24 cellular contexts compared by ENCODE assay signal in the genomic region with DNA sequence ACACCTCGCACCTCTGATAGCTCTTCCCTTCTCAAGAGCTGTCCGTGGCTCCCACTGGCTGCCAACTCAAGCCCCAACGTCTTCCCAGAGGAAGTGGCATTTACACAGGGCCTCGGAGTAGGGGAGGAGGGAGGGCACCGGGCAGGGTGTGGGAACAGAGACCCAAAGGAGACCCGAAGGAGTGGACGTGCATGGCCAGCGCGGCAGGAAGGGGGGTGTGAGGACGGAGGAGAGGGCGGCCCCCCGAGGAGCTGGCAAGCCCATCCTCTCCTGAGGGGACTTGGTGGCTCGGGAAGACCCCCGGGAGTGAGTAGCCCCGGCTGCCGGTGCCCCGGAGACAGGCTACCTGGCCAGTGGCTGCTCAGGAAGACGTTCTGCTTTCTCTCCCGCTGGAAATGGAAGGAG.
DNase-seq lines count a peak whose midpoint lies in the region; ATAC-seq lines count a peak whose summit lies in the region.
"Had no signal": no experiment of that assay in that cellular context is flagged by ENCODE, and none has a peak within 500 bp of the region (broad histone marks: within the 10 kb centered on the region; RNA-seq: fewer than 3 reads in every experiment).

No MANE protein-coding gene starts in this region.

- CTCF ChIA-PET in activated CD4-positive, alpha-beta memory T cell treated with anti-CD3 and anti-CD28 coated beads for 36 hours (lab: Charles Lee) = no interaction called here
- CTCF ChIA-PET in activated CD4-positive, alpha-beta memory T cell treated with anti-CD3 and anti-CD28 coated beads, Interleukin-2, amount 10 ng/mL, durations not matched to agents 7 days and 5 days (lab: Charles Lee) = no interaction called here

- H3K4me1 Mint-ChIP-seq in activated CD4-positive, alpha-beta memory T cell treated with anti-CD3 and anti-CD28 coated beads for 36 hours (ENCODE audit: low read depth) = peaks cover 9% of the 10 kb centered on the region
- H3K4me1 Mint-ChIP-seq in activated CD4-positive, alpha-beta memory T cell treated with anti-CD3 and anti-CD28 coated beads, Interleukin-2, amount 10 ng/mL, durations not matched to agents 7 days and 5 days = peaks cover 6% of the 10 kb centered on the region
- H3K4me1 Mint-ChIP-seq: activated T-helper 17 cell treated with anti-CD3 and anti-CD28 coated beads, Interleukin-2, amount 50 U/mL, for 72 hours had no signal

- WGBS in aorta, 2 donors = 76 to 83% methylated on average over 17 to 19 of the region's 19 CpGs

- H3K9me3 Mint-ChIP-seq in activated CD4-positive, alpha-beta memory T cell treated with anti-CD3 and anti-CD28 coated beads for 36 hours = no peaks in the 10 kb centered on the region
- H3K9me3 Mint-ChIP-seq in activated CD4-positive, alpha-beta memory T cell treated with anti-CD3 and anti-CD28 coated beads, Interleukin-2, amount 10 ng/mL, durations not matched to agents 7 days and 5 days = no peaks in the 10 kb centered on the region
- H3K9me3 Mint-ChIP-seq: activated T-helper 17 cell treated with anti-CD3 and anti-CD28 coated beads, Interleukin-2, amount 50 U/mL, for 72 hours had no signal

- no peak overlapping the region for H3K4me3 ChIP-seq in aorta (ENCODE audit: low read length in 2 of 2)
- H3K4me3 ChIP-seq: PC-9, SJCRH30, upper lobe of right lung had no signal

- POLR2A ChIA-PET in activated CD4-positive, alpha-beta memory T cell treated with anti-CD3 and anti-CD28 coated beads for 36 hours (lab: Charles Lee) = no interaction called here
- POLR2A ChIA-PET in activated CD4-positive, alpha-beta memory T cell treated with anti-CD3 and anti-CD28 coated beads, Interleukin-2, amount 10 ng/mL, durations not matched to agents 7 days and 5 days (lab: Charles Lee) = no interaction called here

- H3K4me1 ChIP-seq in aorta (ENCODE audit: control insufficient read depth in 1 of 2, insufficient read depth in 2 of 2, low read length in 2 of 2) = no peaks in the 10 kb centered on the region
- H3K4me1 ChIP-seq: SJCRH30 had no signal

- no peaks in the 10 kb centered on the region for H3K36me3 Mint-ChIP-seq in activated CD4-positive, alpha-beta memory T cell treated with anti-CD3 and anti-CD28 coated beads for 36 hours
- H3K36me3 Mint-ChIP-seq in activated CD4-positive, alpha-beta memory T cell treated with anti-CD3 and anti-CD28 coated beads, Interleukin-2, amount 10 ng/mL, durations not matched to agents 7 days and 5 days (ENCODE audit: low read depth) = no peaks in the 10 kb centered on the region
- H3K36me3 Mint-ChIP-seq: naive B cell had no signal

- no peaks in the 10 kb centered on the region for H3K36me3 ChIP-seq in aorta (ENCODE audit: control insufficient read depth in 1 of 2, insufficient read depth in 2 of 2, low read length in 1 of 2)
- H3K36me3 ChIP-seq: SJCRH30, upper lobe of right lung had no signal

- peak; percentile 7 for DNase-seq in activated CD4-positive, alpha-beta memory T cell treated with anti-CD3 and anti-CD28 coated beads for 36 hours
- no peak for DNase-seq in activated CD4-positive, alpha-beta memory T cell treated with anti-CD3 and anti-CD28 coated beads, Interleukin-2, amount 10 ng/mL, durations not matched to agents 7 days and 5 days
- DNase-seq in stimulated activated CD4-positive, alpha-beta T cell treated with anti-CD3 and anti-CD28 coated beads, Interleukin-15, amount 100 ng/mL, for 24 hours = peak; percentile 1
- DNase-seq in stimulated activated CD4-positive, alpha-beta T cell treated with anti-CD3 and anti-CD28 coated beads, Interleukin-4, amount 100 ng/mL, for 24 hours = no peak
- DNase-seq in mesenteric fat pad (ENCODE audit: low spot score) (peak; percentile 88), aorta (peak; percentile 33 to 65), NCI-H69 (lab: John Stamatoyannopoulos, UW) (no peak), DMS79 (lab: John Stamatoyannopoulos, UW) (no peak)
- DNase-seq: activated CD4-positive, alpha-beta T cell treated with anti-CD3 and anti-CD28 coated beads for 1 hour; COR-L47; mesendoderm; naive B cell; NCI-H1694; NCI-H2171; NCI-H524; NK-92 treated with Interleukin-12 subunit alpha and Interleukin-12 subunit beta, amount 100 ng/mL, for 24 hours; nucleus accumbens; PC-9; retina; SJCRH30 had no signal

- no peak overlapping the region for H3K4me3 Mint-ChIP-seq in activated CD4-positive, alpha-beta memory T cell treated with anti-CD3 and anti-CD28 coated beads for 36 hours
- H3K4me3 Mint-ChIP-seq in activated CD4-positive, alpha-beta memory T cell treated with anti-CD3 and anti-CD28 coated beads, Interleukin-2, amount 10 ng/mL, durations not matched to agents 7 days and 5 days = no peak overlapping the region
- H3K4me3 Mint-ChIP-seq: activated T-helper 17 cell treated with anti-CD3 and anti-CD28 coated beads, Interleukin-2, amount 50 U/mL, for 72 hours; B cell; naive B cell had no signal

- ATAC-seq in aorta (ENCODE audit: low FRiP score) = no peak
- ATAC-seq: activated T-helper 17 cell treated with anti-CD3 and anti-CD28 coated beads, Interleukin-2, amount 50 U/mL, for 72 hours; upper lobe of right lung had no signal

- H3K27me3 Mint-ChIP-seq in activated CD4-positive, alpha-beta memory T cell treated with anti-CD3 and anti-CD28 coated beads for 36 hours = no peaks in the 10 kb centered on the region
- no peaks in the 10 kb centered on the region for H3K27me3 Mint-ChIP-seq in activated CD4-positive, alpha-beta memory T cell treated with anti-CD3 and anti-CD28 coated beads, Interleukin-2, amount 10 ng/mL, durations not matched to agents 7 days and 5 days
- H3K27me3 Mint-ChIP-seq: activated T-helper 17 cell treated with anti-CD3 and anti-CD28 coated beads, Interleukin-2, amount 50 U/mL, for 72 hours; naive B cell had no signal

- intact Hi-C loops in activated CD4-positive, alpha-beta memory T cell treated with anti-CD3 and anti-CD28 coated beads for 36 hours (cut with micrococcal nuclease) = no loop called here
- intact Hi-C loops in aorta (cut with DNase I) = no loop called here

- no peaks in the 10 kb centered on the region for H3K9me3 ChIP-seq in aorta (ENCODE audit: control insufficient read depth, low read length)
- H3K9me3 ChIP-seq: SJCRH30, upper lobe of right lung had no signal

- no peak overlapping the region for H3K27ac ChIP-seq in aorta (ENCODE audit: low read depth in 1 of 2, low read length in 2 of 2)
- H3K27ac ChIP-seq: KMS-11, PC-9, SJCRH30, upper lobe of right lung had no signal

- no peak overlapping the region for H3K27ac Mint-ChIP-seq in activated CD4-positive, alpha-beta memory T cell treated with anti-CD3 and anti-CD28 coated beads for 36 hours
- H3K27ac Mint-ChIP-seq in activated CD4-positive, alpha-beta memory T cell treated with anti-CD3 and anti-CD28 coated beads, Interleukin-2, amount 10 ng/mL, durations not matched to agents 7 days and 5 days = no peak overlapping the region
- H3K27ac Mint-ChIP-seq: activated T-helper 17 cell treated with anti-CD3 and anti-CD28 coated beads, Interleukin-2, amount 50 U/mL, for 72 hours; B cell; naive B cell had no signal

- H3K27me3 ChIP-seq in aorta (ENCODE audit: control insufficient read depth in 1 of 2, insufficient read depth in 2 of 2, low read length in 1 of 2) = no peaks in the 10 kb centered on the region
- H3K27me3 ChIP-seq: SJCRH30, upper lobe of right lung had no signal

Comparison
In these comparisons a context has a peak if more than half of its experiments do, and no peak if none do; other contexts are left out.
1. DNase-seq: peak in activated CD4-positive, alpha-beta memory T cell treated with anti-CD3 and anti-CD28 coated beads for 36 hours (single experiment), stimulated activated CD4-positive, alpha-beta T cell treated with anti-CD3 and anti-CD28 coated beads, Interleukin-15, amount 100 ng/mL, for 24 hours (single experiment), mesenteric fat pad (single experiment) and aorta (2 of 2); none in activated CD4-positive, alpha-beta memory T cell treated with anti-CD3 and anti-CD28 coated beads, Interleukin-2, amount 10 ng/mL, durations not matched to agents 7 days and 5 days (single experiment), stimulated activated CD4-positive, alpha-beta T cell treated with anti-CD3 and anti-CD28 coated beads, Interleukin-4, amount 100 ng/mL, for 24 hours (single experiment), NCI-H69 (single experiment) and DMS79 (single experiment).